In genomic region chr1:236089046-236089773, GRCh38 we compare ENCODE assay signal across 20 cellular contexts. TPM values are rescaled to one million over a fixed set of nuclear protein-coding genes. Genes with fewer than 3 reads are reported as not detected.
A peak's percentile ranks its signal among the peaks of the same experiment; 100 is the strongest.
DNase-seq lines count a peak whose midpoint lies in the region; ATAC-seq, FAIRE-seq and TF ChIP-seq lines count a peak whose summit lies in the region.
"Had no signal": no experiment of that assay in that cellular context is flagged by ENCODE, and none has a peak within 500 bp of the region (broad histone marks: within the 10 kb centered on the region; RNA-seq: fewer than 3 reads in every experiment).

No MANE protein-coding gene starts in this region.

- no peak overlapping the region for H3K27ac ChIP-seq in HepG2 (ENCODE audit: extremely low read length, insufficient read depth, low read length)
- H3K27ac ChIP-seq: parathyroid adenoma, suprapubic skin had no signal

- TF ChIP-seq CTCF in astrocyte of the spinal cord (IDR thresholded peaks at IDR 0.05; ENCODE audit: low read depth, low read length) (no peak), HepG2 (CRISPR knock-in tag; IDR thresholded peaks at IDR 0.05) (no peak)

- peaks cover 28% of the 10 kb centered on the region for H3K4me1 ChIP-seq in HepG2 (ENCODE audit: insufficient read depth, low read length)
- H3K4me1 ChIP-seq: parathyroid adenoma, suprapubic skin had no signal

- H2AFZ ChIP-seq in HepG2 (ENCODE audit: low read length): no peak overlapping the region
- H2AFZ ChIP-seq: parathyroid adenoma had no signal

- no peak for TF ChIP-seq POLR2A in HepG2 (IDR thresholded peaks at IDR 0.05; ENCODE audit: insufficient read depth in 1 of 2, low read depth in 2 of 2, low read length in 2 of 2)

- WGBS in HepG2 (ENCODE audit: low lambda C conversion rate): 54% methylated on average over 12 of the region's 12 CpGs

- H3K9me3 Mint-ChIP-seq in activated CD4-positive, alpha-beta T cell treated with anti-CD3 and anti-CD28 coated beads for 36 hours (ENCODE audit: low read depth): no peaks in the 10 kb centered on the region

- H3K27ac Mint-ChIP-seq in activated CD4-positive, alpha-beta T cell treated with anti-CD3 and anti-CD28 coated beads for 36 hours: no peak overlapping the region
- H3K27ac Mint-ChIP-seq: endodermal cell had no signal

- no peaks in the 10 kb centered on the region for H4K20me1 ChIP-seq in HepG2 (ENCODE audit: insufficient read depth, low read length)

- H3K27me3 ChIP-seq in HepG2 (ENCODE audit: control insufficient read depth in 1 of 2, insufficient read depth in 2 of 2, low read length in 2 of 2): no peaks in the 10 kb centered on the region; a peak in 1 of 5 replicates
- H3K27me3 ChIP-seq: suprapubic skin had no signal

- no peak for FAIRE-seq in HepG2 (lab: Jason Lieb, UNC)

- H3K36me3 ChIP-seq in HepG2 (replicated peaks in 1 of 2; ENCODE audit: control insufficient read depth in 1 of 2, insufficient read depth in 2 of 2, low read length in 2 of 2): no peaks in the 10 kb centered on the region
- H3K36me3 ChIP-seq: suprapubic skin had no signal

- H3K9me3 ChIP-seq in HepG2 (ENCODE audit: low read length): no peaks in the 10 kb centered on the region
- H3K9me3 ChIP-seq: mucosa of descending colon, suprapubic skin had no signal

- no peaks in the 10 kb centered on the region for H3K79me2 ChIP-seq in HepG2 (ENCODE audit: insufficient read depth, low read length)
- H3K79me2 ChIP-seq: parathyroid adenoma had no signal

- in situ Hi-C loops in astrocyte of the spinal cord (cut with HindIII; ENCODE audit: low sequenced_read_pairs) (no loop called here), HepG2 (cut with HindIII; ENCODE audit: extremely low pct_ligation_motif_present, low pct_unique_long_range_greater_than_20kb) (no loop called here)

- peaks cover 8% of the 10 kb centered on the region for H3K27me3 Mint-ChIP-seq in activated CD4-positive, alpha-beta T cell treated with anti-CD3 and anti-CD28 coated beads for 36 hours

- TF ChIP-seq EP300 in HepG2 (IDR thresholded peaks at IDR 0.05; ENCODE audit: low read depth in 2 of 2, low read length in 2 of 2) (no peak), HepG2 (CRISPR knock-in tag; IDR thresholded peaks at IDR 0.05; ENCODE audit: borderline replicate concordance) (no peak)

- DNase-seq in activated CD4-positive, alpha-beta T cell treated with anti-CD3 and anti-CD28 coated beads for 36 hours: no peak
- DNase-seq in activated CD4-positive, alpha-beta T cell treated with anti-CD3 and anti-CD28 coated beads, Interleukin-2, amount 50 U/mL, for 48 hours: no peak
- DNase-seq in HT1080 (ENCODE audit: low read depth) (peak; percentile 36), astrocyte of the spinal cord (ENCODE audit: low read depth, low spot score) (peak; percentile 36), HepG2 (ENCODE audit: low spot score) (no peak), COLO829 (ENCODE audit: low spot score) (no peak), NCI-H2081 (lab: John Stamatoyannopoulos, UW) (no peak), activated gamma-delta T cell (lab: John Stamatoyannopoulos, UW) (no peak)
- DNase-seq: activated CD4-positive, alpha-beta T cell treated with anti-CD3 and anti-CD28 coated beads for 4 hours; activated gamma-delta T cell treated with Interleukin-2 at 50 U/mL for 16 hours; Caco-2; endodermal cell; glutamatergic neuron; KBM-7; kidney glomerular epithelial cell; mucosa of descending colon; NCI-H1694; NCI-H526 had no signal

- TF ChIP-seq RAD21 in HepG2 (CRISPR knock-in tag; IDR thresholded peaks at IDR 0.05): no peak

- ATAC-seq in activated CD4-positive, alpha-beta T cell treated with anti-CD3 and anti-CD28 coated beads for 36 hours: peak; percentile 68
- ATAC-seq in HepG2: no peak
- ATAC-seq: mucosa of descending colon had no signal

- POLR2A ChIA-PET in activated CD4-positive, alpha-beta T cell treated with anti-CD3 and anti-CD28 coated beads for 36 hours (lab: Charles Lee): no interaction called here
- POLR2A ChIA-PET in HepG2 (lab: Yijun Ruan, JAX): no interaction called here

- CTCF ChIA-PET in activated CD4-positive, alpha-beta T cell treated with anti-CD3 and anti-CD28 coated beads for 36 hours (lab: Charles Lee): no interaction called here
- CTCF ChIA-PET in HepG2 (lab: Yijun Ruan, JAX; ENCODE audit: low intra/inter-chr PET ratio, low total read pairs): no interaction called here

- intact Hi-C loops in activated CD4-positive, alpha-beta T cell treated with anti-CD3 and anti-CD28 coated beads for 36 hours (cut with DNase I, micrococcal nuclease): no loop called here
- intact Hi-C loops in HepG2 (cut with micrococcal nuclease; ENCODE audit: unreplicated experiment): no loop called here

- no peaks in the 10 kb centered on the region for H3K36me3 Mint-ChIP-seq in activated CD4-positive, alpha-beta T cell treated with anti-CD3 and anti-CD28 coated beads for 36 hours (ENCODE audit: low read depth)

- H3K4me1 Mint-ChIP-seq in activated CD4-positive, alpha-beta T cell treated with anti-CD3 and anti-CD28 coated beads for 36 hours: no peaks in the 10 kb centered on the region
- H3K4me1 Mint-ChIP-seq: endodermal cell had no signal

- no peak overlapping the region for H3K4me3 ChIP-seq in astrocyte of the spinal cord (ENCODE audit: low read depth, low read length)
- no peak overlapping the region for H3K4me3 ChIP-seq in HepG2 (replicated peaks in 1 of 3; ENCODE audit: insufficient read depth in 1 of 3, low read depth in 2 of 3, low read length in 3 of 3)
- H3K4me3 ChIP-seq: mucosa of descending colon, suprapubic skin had no signal

- no peak overlapping the region for H3K4me3 Mint-ChIP-seq in activated CD4-positive, alpha-beta T cell treated with anti-CD3 and anti-CD28 coated beads for 36 hours
- H3K4me3 Mint-ChIP-seq: endodermal cell had no signal

- H3K4me2 ChIP-seq in HepG2 (ENCODE audit: low read depth, low read length): no peak overlapping the region

- no peak overlapping the region for H3K9ac ChIP-seq in HepG2 (ENCODE audit: insufficient read depth, low read depth, low read length)
- H3K9ac ChIP-seq: parathyroid adenoma had no signal

- no TSS peak for BruUV-seq in HepG2 (replicated peaks; lab: Mats Ljungman, UMichigan)

RNA-seq across cellular contexts. Expression of gene NID1, which starts 24.3 kb away (rescaled TPM):
- total RNA-seq in activated CD4-positive, alpha-beta T cell treated with anti-CD3 and anti-CD28 coated beads for 36 hours: under 1 TPM; 0.07 to 0.14 TPM
- 15.7 and 17.5 TPM in 2 replicates for total RNA-seq in HT1080 (2014; rRNA removed; shearing (Covaris generic))
- polyA plus RNA-seq in HT1080 (2015; cell fraction: cytosol; rRNA removed): 23.6 and 31.8 TPM in 2 replicates
- 118 and 137 TPM in 2 replicates for polyA plus RNA-seq in HT1080 (2015; cell fraction: nucleus; rRNA removed)
- 29.3 and 50.2 TPM in 2 replicates for total RNA-seq in HepG2 (2016; rRNA removed; fragmentation: Illumina TruSeq; extraction: Trizol)
- 5.0 and 5.1 TPM in 2 replicates for total RNA-seq in HepG2 (2016; cell fraction: cytosol; rRNA removed; fragmentation: Illumina TruSeq; extraction: Trizol; ENCODE audit: low read depth)
- total RNA-seq in HepG2 (2016; cell fraction: insoluble cytoplasmic fraction; rRNA removed; fragmentation: Illumina TruSeq; extraction: Trizol): 22.1 and 49.8 TPM in 2 replicates
- 10.8 and 12.4 TPM in 2 replicates for total RNA-seq in HepG2 (2016; cell fraction: membrane; rRNA removed; fragmentation: Illumina TruSeq; extraction: Trizol)
- total RNA-seq in HepG2 (2016; cell fraction: nucleus; rRNA removed; fragmentation: Illumina TruSeq; extraction: Trizol): 68.9 and 87.3 TPM in 2 replicates
- 56.1 and 77.2 TPM in 2 replicates for polyA plus RNA-seq in HepG2 (2011; rRNA removed)
- polyA plus RNA-seq in HepG2 (2011; cell fraction: cytosol; rRNA removed): 45.0 and 56.5 TPM in 2 replicates
- 102 and 105 TPM in 2 replicates for polyA plus RNA-seq in HepG2 (2011; cell fraction: nucleus; rRNA removed)
- 122 and 152 TPM in 2 replicates for polyA plus RNA-seq in HepG2 (2012)
- 2.7 and 3.2 TPM in 2 replicates for polyA plus RNA-seq in HepG2 (2016; cell fraction: cytosol; fragmentation: Illumina TruSeq; extraction: Trizol; ENCODE audit: low read depth)
- 25.6 and 37.4 TPM in 2 replicates for polyA plus RNA-seq in HepG2 (2016; cell fraction: insoluble cytoplasmic fraction; fragmentation: Illumina TruSeq; extraction: Trizol; ENCODE audit: low read depth)
- 7.7 and 9.8 TPM in 2 replicates for polyA plus RNA-seq in HepG2 (2016; cell fraction: membrane; fragmentation: Illumina TruSeq; extraction: Trizol; ENCODE audit: low read depth)
- polyA plus RNA-seq in HepG2 (2016; cell fraction: nucleus; fragmentation: Illumina TruSeq; extraction: Trizol; ENCODE audit: insufficient read depth, low read depth): 108 and 114 TPM in 2 replicates
- polyA minus RNA-seq in HepG2 (2011; rRNA and poly(A)+ RNA removed; ENCODE audit: low replicate concordance): 173 TPM in 1 of 2 replicates, not detected in the other
- 109 and 121 TPM in 2 replicates for polyA minus RNA-seq in HepG2 (2011; cell fraction: cytosol; rRNA and poly(A)+ RNA removed)
- 60.0 and 68.8 TPM in 2 replicates for polyA minus RNA-seq in HepG2 (2011; cell fraction: nucleus; rRNA and poly(A)+ RNA removed)

RNA-seq across cellular contexts. Expression of gene GPR137B, which starts 53.1 kb away (rescaled TPM):
- 1 to 10 TPM; 5.0 to 5.6 TPM for total RNA-seq in activated CD4-positive, alpha-beta T cell treated with anti-CD3 and anti-CD28 coated beads for 36 hours
- 6.1 and 6.4 TPM in 2 replicates for total RNA-seq in HT1080 (2014; rRNA removed; shearing (Covaris generic))
- 11.6 and 15.8 TPM in 2 replicates for polyA plus RNA-seq in HT1080 (2015; cell fraction: cytosol; rRNA removed)
- polyA plus RNA-seq in HT1080 (2015; cell fraction: nucleus; rRNA removed): 7.8 and 9.3 TPM in 2 replicates
- total RNA-seq in HepG2 (2016; rRNA removed; fragmentation: Illumina TruSeq; extraction: Trizol): 0.27 and 0.31 TPM in 2 replicates
- total RNA-seq in HepG2 (2016; cell fraction: cytosol; rRNA removed; fragmentation: Illumina TruSeq; extraction: Trizol; ENCODE audit: low read depth): 0.35 and 0.40 TPM in 2 replicates
- 0.31 and 0.45 TPM in 2 replicates for total RNA-seq in HepG2 (2016; cell fraction: insoluble cytoplasmic fraction; rRNA removed; fragmentation: Illumina TruSeq; extraction: Trizol)
- total RNA-seq in HepG2 (2016; cell fraction: membrane; rRNA removed; fragmentation: Illumina TruSeq; extraction: Trizol): 0.31 and 0.37 TPM in 2 replicates
- total RNA-seq in HepG2 (2016; cell fraction: nucleus; rRNA removed; fragmentation: Illumina TruSeq; extraction: Trizol): 0.34 and 0.59 TPM in 2 replicates
- 0.41 and 0.59 TPM in 2 replicates for polyA plus RNA-seq in HepG2 (2011; rRNA removed)
- 0.32 and 0.50 TPM in 2 replicates for polyA plus RNA-seq in HepG2 (2011; cell fraction: cytosol; rRNA removed)
- polyA plus RNA-seq in HepG2 (2011; cell fraction: nucleus; rRNA removed): 0.72 and 0.85 TPM in 2 replicates
- polyA plus RNA-seq in HepG2 (2012): 0.47 and 1.5 TPM in 2 replicates
- 0.21 and 0.23 TPM in 2 replicates for polyA plus RNA-seq in HepG2 (2016; cell fraction: cytosol; fragmentation: Illumina TruSeq; extraction: Trizol; ENCODE audit: low read depth)
- 0.35 and 0.58 TPM in 2 replicates for polyA plus RNA-seq in HepG2 (2016; cell fraction: insoluble cytoplasmic fraction; fragmentation: Illumina TruSeq; extraction: Trizol; ENCODE audit: low read depth)
- 0.40 and 0.45 TPM in 2 replicates for polyA plus RNA-seq in HepG2 (2016; cell fraction: membrane; fragmentation: Illumina TruSeq; extraction: Trizol; ENCODE audit: low read depth)
- polyA plus RNA-seq in HepG2 (2016; cell fraction: nucleus; fragmentation: Illumina TruSeq; extraction: Trizol; ENCODE audit: insufficient read depth, low read depth): 0.70 and 0.75 TPM in 2 replicates
- 0.10 and 0.21 TPM in 2 replicates for polyA minus RNA-seq in HepG2 (2011; rRNA and poly(A)+ RNA removed; ENCODE audit: low replicate concordance)
- polyA minus RNA-seq in HepG2 (2011; cell fraction: cytosol; rRNA and poly(A)+ RNA removed): not detected in 2 replicates
- 0.52 and 1.2 TPM in 2 replicates for polyA minus RNA-seq in HepG2 (2011; cell fraction: nucleus; rRNA and poly(A)+ RNA removed)

Comparison
In these comparisons a context has a peak if more than half of its experiments do, and no peak if none do; other contexts are left out.
1. DNase-seq: peak in HT1080 (single experiment) and astrocyte of the spinal cord (single experiment); none in activated CD4-positive, alpha-beta T cell treated with anti-CD3 and anti-CD28 coated beads for 36 hours (single experiment), activated CD4-positive, alpha-beta T cell treated with anti-CD3 and anti-CD28 coated beads, Interleukin-2, amount 50 U/mL, for 48 hours (0 of 2), HepG2 (single experiment), COLO829 (single experiment), NCI-H2081 (0 of 2) and activated gamma-delta T cell (single experiment).
2. RNA of gene NID1, which starts 24.3 kb away (total RNA-seq): 5.0 to 87.3 TPM in HepG2 and 15.7 to 17.5 TPM in HT1080; 0.07 to 0.14 TPM in activated CD4-positive, alpha-beta T cell treated with anti-CD3 and anti-CD28 coated beads for 36 hours; every median in the first group is over 4 times any median in the second.